ENCODE assay signal across 1 cellular context in the genomic region with DNA sequence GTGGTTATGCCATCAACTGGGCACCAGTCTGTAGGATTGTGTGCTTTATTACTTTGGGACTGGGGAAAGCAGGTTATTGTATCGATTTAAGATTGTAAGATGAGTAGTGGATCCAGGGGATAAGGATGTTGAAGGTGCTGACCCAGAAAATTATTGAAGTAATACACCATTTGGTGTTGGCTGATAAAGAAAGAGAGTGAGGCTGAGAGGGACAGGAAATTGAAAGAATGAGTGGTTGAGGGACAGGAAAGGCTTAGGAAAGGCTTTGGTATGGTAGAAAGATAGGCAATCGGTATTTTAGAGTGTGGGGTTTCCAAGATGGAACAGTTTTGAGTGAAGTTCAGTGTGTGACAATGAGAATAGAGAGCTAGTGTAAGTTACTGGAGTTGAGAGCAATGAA.
TF ChIP-seq lines count a peak whose summit lies in the region.

No MANE protein-coding gene starts in this region.

TF ChIP-seq in HCT116, 20 proteins besides CTCF, POLR2A, EP300 and RAD21 (continued from another document):
- TF ChIP-seq, protein P1, sequence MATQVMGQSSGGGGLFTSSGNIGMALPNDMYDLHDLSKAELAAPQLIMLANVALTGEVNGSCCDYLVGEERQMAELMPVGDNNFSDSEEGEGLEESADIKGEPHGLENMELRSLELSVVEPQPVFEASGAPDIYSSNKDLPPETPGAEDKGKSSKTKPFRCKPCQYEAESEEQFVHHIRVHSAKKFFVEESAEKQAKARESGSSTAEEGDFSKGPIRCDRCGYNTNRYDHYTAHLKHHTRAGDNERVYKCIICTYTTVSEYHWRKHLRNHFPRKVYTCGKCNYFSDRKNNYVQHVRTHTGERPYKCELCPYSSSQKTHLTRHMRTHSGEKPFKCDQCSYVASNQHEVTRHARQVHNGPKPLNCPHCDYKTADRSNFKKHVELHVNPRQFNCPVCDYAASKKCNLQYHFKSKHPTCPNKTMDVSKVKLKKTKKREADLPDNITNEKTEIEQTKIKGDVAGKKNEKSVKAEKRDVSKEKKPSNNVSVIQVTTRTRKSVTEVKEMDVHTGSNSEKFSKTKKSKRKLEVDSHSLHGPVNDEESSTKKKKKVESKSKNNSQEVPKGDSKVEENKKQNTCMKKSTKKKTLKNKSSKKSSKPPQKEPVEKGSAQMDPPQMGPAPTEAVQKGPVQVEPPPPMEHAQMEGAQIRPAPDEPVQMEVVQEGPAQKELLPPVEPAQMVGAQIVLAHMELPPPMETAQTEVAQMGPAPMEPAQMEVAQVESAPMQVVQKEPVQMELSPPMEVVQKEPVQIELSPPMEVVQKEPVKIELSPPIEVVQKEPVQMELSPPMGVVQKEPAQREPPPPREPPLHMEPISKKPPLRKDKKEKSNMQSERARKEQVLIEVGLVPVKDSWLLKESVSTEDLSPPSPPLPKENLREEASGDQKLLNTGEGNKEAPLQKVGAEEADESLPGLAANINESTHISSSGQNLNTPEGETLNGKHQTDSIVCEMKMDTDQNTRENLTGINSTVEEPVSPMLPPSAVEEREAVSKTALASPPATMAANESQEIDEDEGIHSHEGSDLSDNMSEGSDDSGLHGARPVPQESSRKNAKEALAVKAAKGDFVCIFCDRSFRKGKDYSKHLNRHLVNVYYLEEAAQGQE (IDR thresholded peaks at IDR 0.05; ENCODE audit: low read depth), result no peak
- TF ChIP-seq ZNF274 (IDR thresholded peaks at IDR 0.05; ENCODE audit: low read depth, low read length), result no peak
- TF ChIP-seq, protein P2, sequence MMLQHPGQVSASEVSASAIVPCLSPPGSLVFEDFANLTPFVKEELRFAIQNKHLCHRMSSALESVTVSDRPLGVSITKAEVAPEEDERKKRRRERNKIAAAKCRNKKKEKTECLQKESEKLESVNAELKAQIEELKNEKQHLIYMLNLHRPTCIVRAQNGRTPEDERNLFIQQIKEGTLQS (IDR thresholded peaks at IDR 0.05), result no peak
- no peak for TF ChIP-seq SRF (IDR thresholded peaks at IDR 0.05; ENCODE audit: low read depth)
- TF ChIP-seq, protein P3, sequence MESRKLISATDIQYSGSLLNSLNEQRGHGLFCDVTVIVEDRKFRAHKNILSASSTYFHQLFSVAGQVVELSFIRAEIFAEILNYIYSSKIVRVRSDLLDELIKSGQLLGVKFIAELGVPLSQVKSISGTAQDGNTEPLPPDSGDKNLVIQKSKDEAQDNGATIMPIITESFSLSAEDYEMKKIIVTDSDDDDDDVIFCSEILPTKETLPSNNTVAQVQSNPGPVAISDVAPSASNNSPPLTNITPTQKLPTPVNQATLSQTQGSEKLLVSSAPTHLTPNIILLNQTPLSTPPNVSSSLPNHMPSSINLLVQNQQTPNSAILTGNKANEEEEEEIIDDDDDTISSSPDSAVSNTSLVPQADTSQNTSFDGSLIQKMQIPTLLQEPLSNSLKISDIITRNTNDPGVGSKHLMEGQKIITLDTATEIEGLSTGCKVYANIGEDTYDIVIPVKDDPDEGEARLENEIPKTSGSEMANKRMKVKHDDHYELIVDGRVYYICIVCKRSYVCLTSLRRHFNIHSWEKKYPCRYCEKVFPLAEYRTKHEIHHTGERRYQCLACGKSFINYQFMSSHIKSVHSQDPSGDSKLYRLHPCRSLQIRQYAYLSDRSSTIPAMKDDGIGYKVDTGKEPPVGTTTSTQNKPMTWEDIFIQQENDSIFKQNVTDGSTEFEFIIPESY (IDR thresholded peaks at IDR 0.05; ENCODE audit: extremely low read depth, insufficient replicate concordance, low read length), result no peak
- no peak for TF ChIP-seq SP1 (IDR thresholded peaks at IDR 0.05; ENCODE audit: low read depth)
- no peak for TF ChIP-seq CBX3 (IDR thresholded peaks at IDR 0.05; ENCODE audit: low read depth)
- TF ChIP-seq EZH2 (IDR thresholded peaks at IDR 0.05), result no peak
- no peak for TF ChIP-seq SIN3A (IDR thresholded peaks at IDR 0.05; ENCODE audit: low read depth)
